3 cellular contexts compared by ENCODE assay signal in genomic region chr3:177190184-177190583, GRCh38.
TF ChIP-seq lines count a peak whose summit lies in the region.
"Not testable (repeated sequence)": the region's sequence is repeated elsewhere in the genome, so short reads cannot be mapped to it uniquely, and the experiment has no call there.

No MANE protein-coding gene starts in this region.

TF ChIP-seq in K562, 482 proteins besides CTCF, POLR2A, EP300 and RAD21:
- TF ChIP-seq CBFA2T3 (IDR thresholded peaks at IDR 0.05) (peak; percentile 33; the same call in 1 of the 2 replicates), CEBPG (CRISPR knock-in tag; IDR thresholded peaks at IDR 0.05) (0 out of 2 replicates have a peak, but pooled peaks have one; percentile 29), CEBPB (tag; IDR thresholded peaks at IDR 0.05) (peak; percentile 68), KDM1A (IDR thresholded peaks at IDR 0.05) (peak in 1 of 2 experiments; percentile 39; a peak in 1 of 4 replicates)
- not testable (repeated sequence) for TF ChIP-seq CEBPG (tag; conservative IDR thresholded peaks at IDR 0.05 in 1 of 2, IDR thresholded peaks at IDR 0.05 in 1 of 2)

TF ChIP-seq in H1, 55 proteins besides CTCF, POLR2A, EP300 and RAD21:
- 0 out of 2 replicates have a peak, but pooled peaks have one; percentile 4 for TF ChIP-seq CEBPB (IDR thresholded peaks at IDR 0.05; ENCODE audit: low read depth, low read length)

TF ChIP-seq in HepG2, 621 proteins besides CTCF, POLR2A, EP300 and RAD21:
- TF ChIP-seq ZNF770 (CRISPR knock-in tag; IDR thresholded peaks at IDR 0.05) = peak; percentile 59
TF ChIP-seq in HepG2: peak in this region for 1; not testable (repeated sequence) for 620.
